14 cellular contexts compared by ENCODE assay signal in the genomic region with DNA sequence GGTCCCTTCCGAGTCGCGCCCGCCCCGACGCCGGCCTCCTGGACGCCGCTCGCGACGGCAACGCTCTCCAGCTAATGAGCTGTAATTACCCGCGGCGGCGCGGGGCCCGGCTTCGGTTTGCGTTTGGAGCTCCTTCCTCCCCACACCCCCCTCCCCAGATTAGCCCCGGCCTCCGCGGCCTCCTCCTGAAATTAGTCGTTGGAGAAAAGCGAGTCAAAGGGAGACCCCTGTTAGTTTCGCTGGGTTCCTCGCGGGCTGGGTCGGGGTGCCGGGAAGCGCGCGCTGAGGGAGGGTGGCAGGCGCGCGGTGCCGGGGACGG. TPM values are rescaled to one million over a fixed set of nuclear protein-coding genes. Genes with fewer than 3 reads are reported as not detected.
A peak's percentile ranks its signal among the peaks of the same experiment; 100 is the strongest.
DNase-seq lines count a peak whose midpoint lies in the region; ATAC-seq, FAIRE-seq and TF ChIP-seq lines count a peak whose summit lies in the region.
"Had no signal": no experiment of that assay in that cellular context is flagged by ENCODE, and none has a peak within 500 bp of the region (broad histone marks: within the 10 kb centered on the region; RNA-seq: fewer than 3 reads in every experiment).

No MANE protein-coding gene starts in this region.

- H3K9me1 ChIP-seq in IMR-90 (ENCODE audit: insufficient read depth, low read length), result no peaks in the 10 kb centered on the region

- H3K9ac ChIP-seq in IMR-90 (ENCODE audit: low read depth, low read length), result no peak overlapping the region

- CTCF ChIA-PET in A549 (lab: Yijun Ruan, JAX), result interaction anchor here (1.3 to 1.7 kb wide), 2 partner anchors 490 to 740 kb away, joined by 5 to 7 read pairs; no protein-coding TSS in a partner anchor
- CTCF ChIA-PET in IMR-90 (lab: Yijun Ruan, JAX), result interaction anchor here (1.3 kb wide), 1 partner anchor 10 kb away, joined by 4 read pairs; no protein-coding TSS in a partner anchor
- CTCF ChIA-PET in RWPE1 (lab: Yijun Ruan, JAX), result interaction anchor here (0.7 kb wide), 1 partner anchor 18 kb away, joined by 3 read pairs; no protein-coding TSS in a partner anchor

- TF ChIP-seq POLR2A in A549 (IDR thresholded peaks at IDR 0.05; ENCODE audit: low read length) (no peak), IMR-90 (IDR thresholded peaks at IDR 0.05; ENCODE audit: low read depth, low read length) (no peak), esophagus muscularis mucosa (IDR thresholded peaks at IDR 0.05; ENCODE audit: low read depth) (no peak)

- no TSS peak for BruUV-seq in IMR-90 (replicated peaks; lab: Mats Ljungman, UMichigan)

- H2AK5ac ChIP-seq in IMR-90 (ENCODE audit: low read depth, low read length), result no peak overlapping the region

- no peak overlapping the region for H2BK20ac ChIP-seq in IMR-90 (ENCODE audit: low read depth, low read length)

- 93% methylated on average over 18 of the region's 39 CpGs for WGBS in A549 (ENCODE audit: missing lambda C conversion rate)
- WGBS in IMR-90 (ENCODE audit: extremely low coverage in 2 of 2, insufficient read length in 1 of 2), 2 experiments, result 37% methylated on average over 20 of the region's 39 CpGs; no CpG with 5 or more reads in 1 of the 2 experiments
- 12% methylated on average over 15 of the region's 39 CpGs for whole genome bisulfite sequencing in esophagus muscularis mucosa

- POLR2A ChIA-PET in A549 (lab: Yijun Ruan, JAX) (no interaction called here), IMR-90 (lab: Charles Lee; ENCODE audit: unreplicated experiment) (no interaction called here), RWPE1 (lab: Yijun Ruan, JAX; ENCODE audit: low non-redundant PET) (no interaction called here)

- peaks cover 10 to 24% of the 10 kb centered on the region in 2 experiments for H3K79me1 ChIP-seq in IMR-90 (ENCODE audit: low read depth in 1 of 2, low read length in 2 of 2)

- H2AFZ ChIP-seq in IMR-90 (replicated peaks; ENCODE audit: low read length, poor library complexity), result peak overlapping the region; percentile 77
- no peak overlapping the region for H2AFZ ChIP-seq in osteoblast (ENCODE audit: low read length)

- H4K8ac ChIP-seq in IMR-90 (ENCODE audit: low read depth in 2 of 2, low read length in 2 of 2), result no peak overlapping the region

- H3K9me3 ChIP-seq in A549 (no peaks in the 10 kb centered on the region), IMR-90 (ENCODE audit: control insufficient read depth, insufficient read depth, low read length) (no peaks in the 10 kb centered on the region), esophagus muscularis mucosa (no peaks in the 10 kb centered on the region), osteoblast (ENCODE audit: low read depth, low read length) (no peaks in the 10 kb centered on the region)

- H4K20me1 ChIP-seq in IMR-90 (ENCODE audit: insufficient read depth, low read length), result peaks cover 16% of the 10 kb centered on the region
- H4K20me1 ChIP-seq in osteoblast (ENCODE audit: insufficient read depth, low read length), result peaks cover 22% of the 10 kb centered on the region

- H3K4me2 ChIP-seq in A549, result peak overlapping the region; percentile 99; the same call in 2 of the 3 replicates
- no peak overlapping the region for H3K4me2 ChIP-seq in IMR-90 (ENCODE audit: low read depth, low read length)
- peak overlapping the region; percentile 90 for H3K4me2 ChIP-seq in osteoblast (ENCODE audit: insufficient read depth, low read length)

- H3K79me2 ChIP-seq in osteoblast (ENCODE audit: insufficient read depth, low read length), result peaks cover 90% of the 10 kb centered on the region

- H3K36me3 Mint-ChIP-seq in effector memory CD8-positive, alpha-beta T cell (ENCODE audit: insufficient read depth), result peaks cover 12% of the 10 kb centered on the region

- H3K4me3 Mint-ChIP-seq in effector memory CD8-positive, alpha-beta T cell, result no peak overlapping the region

- H3K18ac ChIP-seq in IMR-90 (ENCODE audit: low read depth, low read length), result no peak overlapping the region

- H3K9me3 Mint-ChIP-seq in effector memory CD8-positive, alpha-beta T cell, result no peaks in the 10 kb centered on the region

- H3K56ac ChIP-seq in IMR-90 (ENCODE audit: extremely low read depth, insufficient read depth, low read length), result no peak overlapping the region

- H3K36me3 ChIP-seq in IMR-90 (ENCODE audit: control insufficient read depth, insufficient read depth, low read length) (peaks cover 15% of the 10 kb centered on the region), esophagus muscularis mucosa (no peaks in the 10 kb centered on the region), osteoblast (ENCODE audit: insufficient read depth, low read length) (peaks cover 8% of the 10 kb centered on the region)
- H3K36me3 ChIP-seq: WERI-Rb-1 had no signal

- FAIRE-seq in A549 (lab: Jason Lieb, UNC), result no peak

- TF ChIP-seq EP300 in A549 (IDR thresholded peaks at IDR 0.05), result no peak
- TF ChIP-seq EP300 in esophagus muscularis mucosa (IDR thresholded peaks at IDR 0.05), result no peak

- H3K23ac ChIP-seq in IMR-90 (ENCODE audit: low read depth, low read length), result no peak overlapping the region

- no peak overlapping the region for H2BK5ac ChIP-seq in IMR-90 (ENCODE audit: low read depth, low read length, poor library complexity, severe bottlenecking)

- H3K4me1 ChIP-seq in A549, result peaks cover 13% of the 10 kb centered on the region; the same call in 2 of the 3 replicates
- H3K4me1 ChIP-seq in IMR-90 (ENCODE audit: control insufficient read depth, insufficient read depth, low read length), result peaks cover 2% of the 10 kb centered on the region; the same call in 1 of the 2 replicates
- peaks cover 4 to 70% (median 55%) of the 10 kb centered on the region in 4 donors for H3K4me1 ChIP-seq in esophagus muscularis mucosa
- H3K4me1 ChIP-seq in osteoblast (ENCODE audit: insufficient read depth, low read length), result peaks cover 38% of the 10 kb centered on the region

- H4K5ac ChIP-seq in IMR-90 (ENCODE audit: low read depth, low read length), result no peak overlapping the region

- H4K91ac ChIP-seq in IMR-90 (ENCODE audit: insufficient read depth, low read depth, low read length), result no peak overlapping the region

- H3K27me3 Mint-ChIP-seq in effector memory CD8-positive, alpha-beta T cell, result peaks cover 51 to 68% of the 10 kb centered on the region in 2 donors

- H3K27ac Mint-ChIP-seq in effector memory CD8-positive, alpha-beta T cell, result no peak overlapping the region
- H3K27ac Mint-ChIP-seq: CD14-positive monocyte had no signal

- no peak for DNase-seq in A549 (ENCODE audit: low read depth in 1 of 2, low spot score in 1 of 2)
- DNase-seq in IMR-90, result no peak
- DNase-seq in esophagus muscularis mucosa (ENCODE audit: extremely low spot score), result no peak
- DNase-seq in osteoblast (ENCODE audit: insufficient read length, low spot score, missing footprints), result no peak
- DNase-seq in RWPE1 (ENCODE audit: low spot score), result no peak
- DNase-seq in NCI-H526 treated with DMSO at 0.1 percent for 48 hours (lab: John Stamatoyannopoulos, UW), result no peak
- DNase-seq in effector memory CD8-positive, alpha-beta T cell, result no peak
- DNase-seq in HuH-7 (ENCODE audit: low spot score), result no peak
- DNase-seq: activated gamma-delta T cell treated with Interleukin-2 at 50 U/mL for 16 hours, NCI-H146, WERI-Rb-1 had no signal

- H2AK9ac ChIP-seq in IMR-90 (replicated peaks; ENCODE audit: low read depth, low read length, poor library complexity), result no peak overlapping the region

- H3K4ac ChIP-seq in IMR-90 (ENCODE audit: low read depth, low read length), result no peak overlapping the region

- H3K27me3 ChIP-seq in IMR-90 (ENCODE audit: control insufficient read depth, insufficient read depth, low read length), result no peaks in the 10 kb centered on the region
- peaks cover 0 to 56% (median 14%) of the 10 kb centered on the region in 4 donors for H3K27me3 ChIP-seq in esophagus muscularis mucosa
- H3K27me3 ChIP-seq in osteoblast (ENCODE audit: insufficient read depth, low read length), result no peaks in the 10 kb centered on the region

- peak overlapping the region; percentile 62; the same call in 1 of the 2 replicates for H2BK120ac ChIP-seq in IMR-90 (ENCODE audit: low read depth, low read length)

- dilution Hi-C loops in IMR-90 (cut with HindIII; ENCODE audit: low sequenced_read_pairs, unreplicated experiment), result no loop called here

- in situ Hi-C loops in IMR-90 (cut with MboI; ENCODE audit: low sequenced_read_pairs), result no loop called here

- H3K27ac ChIP-seq in A549 (no peak overlapping the region), IMR-90 (ENCODE audit: insufficient read depth, low read length) (no peak overlapping the region; the same call in 1 of the 2 replicates), esophagus muscularis mucosa (replicated peaks in 1 of 4) (peak overlapping the region; percentile 77 to 98 (median 85)), osteoblast (ENCODE audit: low read depth, low read length) (peak overlapping the region; percentile 96), RWPE1 (no peak overlapping the region)
- H3K27ac ChIP-seq: WERI-Rb-1 had no signal

- H3K4me3 ChIP-seq in A549 (no peak overlapping the region), IMR-90 (ENCODE audit: insufficient read depth, low read depth, low read length) (peak overlapping the region; percentile 85), esophagus muscularis mucosa (peak overlapping the region; percentile 67 to 88 (median 76)), osteoblast (ENCODE audit: insufficient read depth, low read length) (peak overlapping the region; percentile 96)

- no peak for TF ChIP-seq RAD21 in A549 (conservative IDR thresholded peaks at IDR 0.05 in 1 of 2, IDR thresholded peaks at IDR 0.05 in 1 of 2)
- TF ChIP-seq RAD21 in IMR-90 (IDR thresholded peaks at IDR 0.05; ENCODE audit: low read length), result no peak

- ATAC-seq in A549 (no peak), IMR-90 (ENCODE audit: low read depth) (no peak)
- no peak for ATAC-seq in effector memory CD8-positive, alpha-beta T cell (replicated peaks)
- ATAC-seq: Panc1, sciatic nerve had no signal

- TF ChIP-seq CTCF in A549 (IDR thresholded peaks at IDR 0.05) (no peak), IMR-90 (conservative IDR thresholded peaks at IDR 0.05; ENCODE audit: low read depth, low read length) (no peak), esophagus muscularis mucosa (IDR thresholded peaks at IDR 0.05) (no peak), osteoblast (IDR thresholded peaks at IDR 0.05; ENCODE audit: extremely low read depth, low read depth, low read length) (no peak), RWPE1 (conservative IDR thresholded peaks at IDR 0.05; ENCODE audit: low read depth) (no peak)

- peaks cover 9 to 11% of the 10 kb centered on the region in 2 donors for H3K4me1 Mint-ChIP-seq in effector memory CD8-positive, alpha-beta T cell (ENCODE audit: low read depth in 2 of 2)

- no peak overlapping the region for H3K14ac ChIP-seq in IMR-90 (replicated peaks; ENCODE audit: low read depth, low read length)

- H2BK15ac ChIP-seq in IMR-90 (ENCODE audit: low read depth, low read length), result no peak overlapping the region

- intact Hi-C loops in IMR-90 (cut with micrococcal nuclease) (loop anchor here (5.0 to 10.0 kb wide), 5 partner anchors 153 to 420 kb away; no protein-coding TSS in a partner anchor), esophagus muscularis mucosa (cut with DNase I) (no loop called here)

RNA-seq across cellular contexts. Expression of a gene that starts 4.7 kb away (rescaled TPM):
- polyA plus RNA-seq in A549 (2011; rRNA removed), result 3.7 and 4.7 TPM in 2 replicates
- 2.7 and 3.8 TPM in 2 replicates for polyA plus RNA-seq in A549 (2012; cell fraction: cytosol; rRNA removed)
- polyA plus RNA-seq in A549 (2012; cell fraction: nucleus; rRNA removed), result 3.3 and 5.3 TPM in 2 replicates
- 3.0 to 3.4 TPM (median 3.3 TPM) in 3 replicates for polyA plus RNA-seq in A549 (2017; fragmentation: RNase III; extraction: RNeasy Plus Mini Kit Qiagen cat#74134 plus additional on column Dnase treatment)
- polyA minus RNA-seq in A549 (2011; rRNA and poly(A)+ RNA removed), result 1.6 and 2.7 TPM in 2 replicates
- total RNA-seq in IMR-90 (2012; rRNA removed), result 1.3 and 1.9 TPM in 2 replicates
- polyA plus RNA-seq in IMR-90 (2012; rRNA removed), result 4.0 and 4.7 TPM in 2 replicates
- polyA plus RNA-seq in IMR-90 (2012; cell fraction: cytosol; rRNA removed), result 3.4 and 6.3 TPM in 2 replicates
- 6.5 and 7.2 TPM in 2 replicates for polyA plus RNA-seq in IMR-90 (2012; cell fraction: nucleus; rRNA removed; ENCODE audit: low replicate concordance)
- 10 to 100 TPM in 3 of 4 donors, 1 to 10 TPM in 1; 8.7 to 19.7 (median 16.8) TPM for total RNA-seq in esophagus muscularis mucosa
- total RNA-seq in osteoblast, result 39.4 and 41.0 TPM in 2 replicates
- polyA plus RNA-seq: CD14-positive monocyte had no signal

Comparison
In these comparisons a context has a peak if more than half of its experiments do, and no peak if none do; other contexts are left out.
1. H3K27ac ChIP-seq: peak in esophagus muscularis mucosa (4 of 4) and osteoblast (single experiment); none in A549 (0 of 2), IMR-90 (single experiment) and RWPE1 (single experiment).